In the genomic region with DNA sequence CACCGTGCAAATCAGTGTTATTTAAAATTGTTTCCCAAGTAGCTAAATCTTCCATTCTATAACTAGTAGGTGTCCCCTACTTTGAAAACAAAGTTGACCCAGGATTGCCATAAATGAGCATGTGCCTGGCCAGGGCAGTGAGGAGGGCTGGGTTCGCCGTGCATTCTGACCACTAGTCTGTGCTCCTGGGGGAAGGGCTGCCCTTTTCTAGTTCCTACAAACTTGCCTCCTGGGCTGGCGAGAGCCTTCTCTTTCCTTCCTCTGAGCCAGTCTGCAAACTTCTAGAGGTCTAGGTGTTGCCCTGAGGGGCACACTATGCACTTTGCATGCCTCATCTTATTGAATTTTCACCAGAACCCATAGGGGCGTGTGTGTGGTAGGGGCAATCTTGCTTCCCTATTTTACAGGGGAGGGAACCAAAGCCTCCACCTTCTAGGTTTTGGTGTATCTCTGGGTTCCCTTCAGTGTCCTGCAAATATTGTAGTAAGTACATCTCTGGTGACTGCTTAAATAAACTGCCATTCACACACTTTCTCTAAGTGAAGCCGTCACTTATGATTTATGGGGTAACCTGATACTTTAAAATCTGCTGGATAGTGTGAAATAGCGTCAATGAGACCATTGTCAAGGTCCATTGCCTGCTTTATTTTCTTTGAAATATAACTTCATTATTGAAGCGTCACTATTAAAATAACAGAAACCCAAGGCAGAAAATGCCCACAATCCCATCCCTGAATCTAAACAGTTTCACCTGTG, we compare ENCODE assay signal across 22 cellular contexts. TPM values are rescaled to one million over a fixed set of nuclear protein-coding genes. Genes with fewer than 3 reads are reported as not detected.
DNase-seq lines count a peak whose midpoint lies in the region; ATAC-seq and TF ChIP-seq lines count a peak whose summit lies in the region.
"Had no signal": no experiment of that assay in that cellular context is flagged by ENCODE, and none has a peak within 500 bp of the region (broad histone marks: within the 10 kb centered on the region; RNA-seq: fewer than 3 reads in every experiment).

No MANE protein-coding gene starts in this region.

- BruUV-seq in A673 (replicated peaks; lab: Mats Ljungman, UMichigan) = no TSS peak

- intact Hi-C loops in A673 (cut with micrococcal nuclease; ENCODE audit: unreplicated experiment) = no loop called here

- in situ Hi-C loops in SK-MEL-5 (cut with HindIII; ENCODE audit: low pct_unique_long_range_greater_than_20kb, low sequenced_read_pairs) = no loop called here

- CTCF ChIA-PET in A673 (lab: Charles Lee) = no interaction called here

- peak; percentile 14 for DNase-seq in A673 (ENCODE audit: low spot score)
- DNase-seq in DMS53 (lab: John Stamatoyannopoulos, UW) = peak; percentile 81
- peak; percentile 70 for DNase-seq in NCI-H146 treated with DMSO at 0.1 percent for 48 hours (lab: John Stamatoyannopoulos, UW; ENCODE audit: unreplicated experiment)
- DNase-seq in SK-MEL-5 (ENCODE audit: low read depth, low spot score) = peak; percentile 11
- no peak for DNase-seq in HUDEP-2 (lab: John Stamatoyannopoulos, UW; ENCODE audit: unreplicated experiment in 76 of 76)
- DNase-seq in NCI-H345 treated with DMSO at 0.1 percent for 48 hours (lab: John Stamatoyannopoulos, UW; ENCODE audit: unreplicated experiment) = no peak
- DNase-seq in activated T-cell treated with anti-CD3 and anti-CD28 coated beads, Interleukin-2, amount 50 U/mL, for 72 hours = no peak
- DNase-seq: activated naive CD4-positive, alpha-beta T cell treated with anti-CD3 and anti-CD28 coated beads, Interleukin-2, amount 10 ng/mL, durations not matched to agents 7 days and 5 days; activated T-cell treated with anti-CD3 and anti-CD28 coated beads, Interleukin-2, amount 50 U/mL, for 48 hours; anterior cingulate cortex; caudate nucleus; CD8-positive, alpha-beta T cell; gastrocnemius medialis; NCI-H2029; NK-92 treated with Interleukin-12 subunit alpha and Interleukin-12 subunit beta, amount 100 ng/mL, for 24 hours; stimulated activated CD8-positive, alpha-beta memory T cell treated with anti-CD3 and anti-CD28 coated beads, Interleukin-4, amount 100 ng/mL, for 48 hours; T-helper 9 cell; upper lobe of right lung had no signal

- no peak overlapping the region for H3K4me3 ChIP-seq in A673 (ENCODE audit: low read depth, low read length, poor library complexity, severe bottlenecking)
- H3K4me3 ChIP-seq: gastrocnemius medialis, SK-N-MC, upper lobe of right lung had no signal

- H3K27me3 Mint-ChIP-seq in activated T-cell treated with anti-CD3 and anti-CD28 coated beads, Interleukin-2, amount 50 U/mL, for 72 hours (ENCODE audit: low read depth) = no peaks in the 10 kb centered on the region
- H3K27me3 Mint-ChIP-seq: activated naive CD4-positive, alpha-beta T cell treated with anti-CD3 and anti-CD28 coated beads, Interleukin-2, amount 10 ng/mL, durations not matched to agents 7 days and 5 days; memory B cell had no signal

- H3K4me3 Mint-ChIP-seq in activated T-cell treated with anti-CD3 and anti-CD28 coated beads, Interleukin-2, amount 50 U/mL, for 72 hours = no peak overlapping the region
- H3K4me3 Mint-ChIP-seq: activated naive CD4-positive, alpha-beta T cell treated with anti-CD3 and anti-CD28 coated beads, Interleukin-2, amount 10 ng/mL, durations not matched to agents 7 days and 5 days; CD8-positive, alpha-beta T cell; memory B cell had no signal

- H3K27me3 ChIP-seq in A673 (replicated peaks; ENCODE audit: insufficient read depth, low read depth, low read length, poor library complexity) = peaks cover 14% of the 10 kb centered on the region
- H3K27me3 ChIP-seq: gastrocnemius medialis, upper lobe of right lung had no signal

- H3K36me3 Mint-ChIP-seq in activated T-cell treated with anti-CD3 and anti-CD28 coated beads, Interleukin-2, amount 50 U/mL, for 72 hours (ENCODE audit: insufficient read depth in 2 of 2) = no peaks in the 10 kb centered on the region
- H3K36me3 Mint-ChIP-seq: activated naive CD4-positive, alpha-beta T cell treated with anti-CD3 and anti-CD28 coated beads, Interleukin-2, amount 10 ng/mL, durations not matched to agents 7 days and 5 days had no signal

- H3K27ac ChIP-seq in A673 (ENCODE audit: low read depth, low read length, poor library complexity, severe bottlenecking) = no peak overlapping the region
- H3K27ac ChIP-seq: gastrocnemius medialis, SK-N-MC, upper lobe of right lung had no signal

- POLR2A ChIA-PET in A673 (lab: Charles Lee; ENCODE audit: low non-redundant PET) = no interaction called here

- TF ChIP-seq CTCF in A673 (conservative IDR thresholded peaks at IDR 0.05; ENCODE audit: low read depth, low read length) = no peak

- ATAC-seq in GM19455 (IDR thresholded peaks at IDR 0.05; ENCODE audit: unreplicated experiment) = no peak
- ATAC-seq in activated T-cell treated with anti-CD3 and anti-CD28 coated beads, Interleukin-2, amount 50 U/mL, for 72 hours (replicated peaks in 1 of 2) = no peak
- ATAC-seq: CD8-positive, alpha-beta T cell; esophagus mucosa; gastrocnemius medialis; upper lobe of right lung had no signal

- H3K4me1 Mint-ChIP-seq in activated T-cell treated with anti-CD3 and anti-CD28 coated beads, Interleukin-2, amount 50 U/mL, for 72 hours (ENCODE audit: low read depth) = no peaks in the 10 kb centered on the region
- H3K4me1 Mint-ChIP-seq: activated naive CD4-positive, alpha-beta T cell treated with anti-CD3 and anti-CD28 coated beads, Interleukin-2, amount 10 ng/mL, durations not matched to agents 7 days and 5 days; memory B cell had no signal

- H3K9me3 Mint-ChIP-seq in activated T-cell treated with anti-CD3 and anti-CD28 coated beads, Interleukin-2, amount 50 U/mL, for 72 hours = no peaks in the 10 kb centered on the region
- H3K9me3 Mint-ChIP-seq: activated naive CD4-positive, alpha-beta T cell treated with anti-CD3 and anti-CD28 coated beads, Interleukin-2, amount 10 ng/mL, durations not matched to agents 7 days and 5 days; CD8-positive, alpha-beta T cell; memory B cell had no signal

- no peaks in the 10 kb centered on the region for H3K36me3 ChIP-seq in A673 (ENCODE audit: insufficient read depth, low read length, poor library complexity, severe bottlenecking)
- H3K36me3 ChIP-seq: gastrocnemius medialis, upper lobe of right lung had no signal

- no peaks in the 10 kb centered on the region for H3K9me3 ChIP-seq in A673 (ENCODE audit: low read depth, low read length, poor library complexity, severe bottlenecking)
- H3K9me3 ChIP-seq: gastrocnemius medialis, upper lobe of right lung had no signal

- no peaks in the 10 kb centered on the region for H3K4me1 ChIP-seq in A673 (ENCODE audit: insufficient read depth, low read length, poor library complexity, severe bottlenecking)
- H3K4me1 ChIP-seq: gastrocnemius medialis, upper lobe of right lung had no signal

- H3K27ac Mint-ChIP-seq in activated T-cell treated with anti-CD3 and anti-CD28 coated beads, Interleukin-2, amount 50 U/mL, for 72 hours = no peak overlapping the region
- H3K27ac Mint-ChIP-seq: activated naive CD4-positive, alpha-beta T cell treated with anti-CD3 and anti-CD28 coated beads, Interleukin-2, amount 10 ng/mL, durations not matched to agents 7 days and 5 days; CD8-positive, alpha-beta T cell; memory B cell had no signal

RNA-seq across cellular contexts. Expression of gene CDH26, which starts 42.2 kb away (rescaled TPM):
- total RNA-seq in A673 (2021) = 0.58 and 0.66 TPM in 2 replicates
- 0.27 and 0.45 TPM in 2 replicates for total RNA-seq in SK-MEL-5 (2014; rRNA removed; shearing (Covaris generic))
- 0.10 TPM in 1 of 2 replicates, not detected in the other for polyA plus RNA-seq in SK-MEL-5 (2015; cell fraction: cytosol; rRNA removed)
- polyA plus RNA-seq in SK-MEL-5 (2015; cell fraction: nucleus; rRNA removed) = 4.4 and 9.8 TPM in 2 replicates
- total RNA-seq in activated T-cell treated with anti-CD3 and anti-CD28 coated beads, Interleukin-2, amount 50 U/mL, for 72 hours = 1 to 10 TPM; 2.4 to 3.1 TPM

Comparison
In these comparisons a context has a peak if more than half of its experiments do, and no peak if none do; other contexts are left out.
1. DNase-seq: peak in A673 (single experiment), DMS53 (single experiment), NCI-H146 treated with DMSO at 0.1 percent for 48 hours (single experiment) and SK-MEL-5 (single experiment); none in HUDEP-2 (0 of 76), NCI-H345 treated with DMSO at 0.1 percent for 48 hours (single experiment) and activated T-cell treated with anti-CD3 and anti-CD28 coated beads, Interleukin-2, amount 50 U/mL, for 72 hours (0 of 2).